In the genomic region with DNA sequence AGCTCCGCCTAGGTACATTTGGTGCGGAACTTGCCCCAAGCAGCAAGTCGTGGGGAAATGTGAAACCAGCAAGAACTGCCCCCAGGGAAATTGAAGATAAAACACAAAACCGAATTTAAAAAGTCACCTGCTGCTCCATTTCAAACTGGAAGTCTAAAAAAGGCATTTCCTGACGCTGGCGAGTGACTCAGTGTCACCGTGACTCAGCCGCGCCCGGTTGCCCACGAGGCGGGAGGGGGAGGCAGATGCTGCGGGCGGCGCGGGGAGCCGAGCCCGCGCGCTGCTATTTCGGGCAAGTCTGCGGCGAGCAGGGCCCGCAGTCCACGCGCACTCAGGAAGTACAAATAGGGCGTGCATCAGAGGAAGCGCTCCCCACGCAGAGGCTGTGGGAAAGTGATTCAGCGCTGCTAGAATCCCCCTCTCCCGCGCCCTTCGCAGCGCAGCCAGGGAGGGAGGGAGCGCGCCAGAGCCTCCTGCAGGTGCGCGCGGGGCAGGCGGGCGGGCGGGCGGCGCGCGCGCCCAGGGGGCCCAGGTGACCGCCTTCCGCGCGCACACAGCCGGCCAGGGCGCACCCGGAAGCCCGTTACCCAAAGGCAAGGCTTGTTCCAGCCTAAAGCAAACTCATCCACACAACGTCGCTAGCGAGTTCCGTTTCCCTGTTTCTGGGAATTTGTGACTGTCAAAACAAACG, we compare ENCODE assay signal across 9 cellular contexts.
DNase-seq lines count a peak whose midpoint lies in the region; ATAC-seq, FAIRE-seq and TF ChIP-seq lines count a peak whose summit lies in the region.
"Had no signal": no experiment of that assay in that cellular context is flagged by ENCODE, and none has a peak within 500 bp of the region (broad histone marks: within the 10 kb centered on the region; RNA-seq: fewer than 3 reads in every experiment).

No MANE protein-coding gene starts in this region.

- peak overlapping the region; percentile 86 for H3K27ac ChIP-seq in left ventricle myocardium inferior (replicated peaks)
- H3K27ac ChIP-seq in psoas muscle: peak overlapping the region; percentile 79

- H3K27me3 ChIP-seq in adipocyte (replicated peaks; ENCODE audit: control insufficient read depth, insufficient read depth, low read length) (no peaks in the 10 kb centered on the region), left ventricle myocardium inferior (ENCODE audit: low read depth) (no peaks in the 10 kb centered on the region), psoas muscle (ENCODE audit: insufficient read depth in 3 of 3, low read length in 2 of 3) (no peaks in the 10 kb centered on the region)

- H3K36me3 ChIP-seq in adipocyte (ENCODE audit: control insufficient read depth, insufficient read depth, low read length, severe bottlenecking) (no peaks in the 10 kb centered on the region), left ventricle myocardium inferior (no peaks in the 10 kb centered on the region), psoas muscle (ENCODE audit: insufficient read depth in 1 of 2, low read depth in 1 of 2) (no peaks in the 10 kb centered on the region)

- DNase-seq in DMS53 treated with DMSO at 0.1 percent for 48 hours (lab: John Stamatoyannopoulos, UW; ENCODE audit: unreplicated experiment): peak; percentile 28
- DNase-seq in SKM-1 (lab: John Stamatoyannopoulos, UW; ENCODE audit: unreplicated experiment): peak; percentile 72
- peak; percentile 86 for DNase-seq in adipocyte (ENCODE audit: low read depth)
- DNase-seq in left ventricle myocardium inferior: peak; percentile 61
- DNase-seq in psoas muscle: peak; percentile 81 to 88
- DNase-seq in urothelium cell line (ENCODE audit: low spot score): peak; percentile 81

- peak; percentile 85 for FAIRE-seq in urothelium cell line (lab: Jason Lieb, UNC)
- FAIRE-seq: endometrium had no signal

- intact Hi-C loops in left ventricle myocardium inferior (cut with micrococcal nuclease) (loop anchor here (10.0 kb wide), 2 partner anchors 353 to 993 kb away; a partner anchor contains a TSS), psoas muscle (cut with DNase I) (no loop called here)

- TF ChIP-seq RAD21 in Ishikawa (IDR thresholded peaks at IDR 0.05; ENCODE audit: low read depth): no peak

- peak overlapping the region; percentile 78 for H3K4me3 ChIP-seq in adipocyte (ENCODE audit: low read length)
- H3K4me3 ChIP-seq in left ventricle myocardium inferior: peak overlapping the region; percentile 68
- peak overlapping the region; percentile 64 for H3K4me3 ChIP-seq in psoas muscle

- peaks cover 7% of the 10 kb centered on the region for H3K9me3 ChIP-seq in adipocyte (ENCODE audit: control insufficient read depth, low read length)
- peaks cover 6% of the 10 kb centered on the region for H3K9me3 ChIP-seq in left ventricle myocardium inferior (replicated peaks)
- H3K9me3 ChIP-seq in psoas muscle: no peaks in the 10 kb centered on the region

- H3K9ac ChIP-seq in adipocyte (ENCODE audit: low read length): peak overlapping the region; percentile 66

- TF ChIP-seq CTCF in left ventricle myocardium inferior (IDR thresholded peaks at IDR 0.05; ENCODE audit: borderline replicate concordance) (peak; percentile 23), psoas muscle (IDR thresholded peaks at IDR 0.05) (no peak)

- ATAC-seq in GM21717 (IDR thresholded peaks at IDR 0.05; ENCODE audit: unreplicated experiment) (peak; percentile 65), psoas muscle (peak; percentile 79 to 84 (median 81))

- peaks cover 17% of the 10 kb centered on the region for H3K4me1 ChIP-seq in adipocyte (ENCODE audit: control insufficient read depth, insufficient read depth, low read length)
- peaks cover 53% of the 10 kb centered on the region for H3K4me1 ChIP-seq in left ventricle myocardium inferior
- H3K4me1 ChIP-seq in psoas muscle: peaks cover 16% of the 10 kb centered on the region

- no peak for TF ChIP-seq EP300 in Ishikawa (IDR thresholded peaks at IDR 0.05; ENCODE audit: borderline replicate concordance)

- 0 to 1% (median 0%) methylated on average over 47 to 60 of the region's 60 CpGs for WGBS in psoas muscle, 3 donors

TF ChIP-seq in Ishikawa, 13 proteins besides CTCF, POLR2A, EP300 and RAD21:
- TF ChIP-seq TEAD4 (IDR thresholded peaks at IDR 0.05): 0 out of 2 replicates have a peak, but pooled peaks have one; percentile 6
- no peak for TF ChIP-seq NFIC (IDR thresholded peaks at IDR 0.05)
- 0 out of 2 replicates have a peak, but pooled peaks have one; percentile 7 for TF ChIP-seq YY1 (IDR thresholded peaks at IDR 0.05; ENCODE audit: low read depth)
- no peak for TF ChIP-seq FOXM1 (IDR thresholded peaks at IDR 0.05; ENCODE audit: borderline replicate concordance, low read depth)
- 0 out of 2 replicates have a peak, but pooled peaks have one; percentile 8 for TF ChIP-seq EGR1 (IDR thresholded peaks at IDR 0.05)
- TF ChIP-seq, protein P1, sequence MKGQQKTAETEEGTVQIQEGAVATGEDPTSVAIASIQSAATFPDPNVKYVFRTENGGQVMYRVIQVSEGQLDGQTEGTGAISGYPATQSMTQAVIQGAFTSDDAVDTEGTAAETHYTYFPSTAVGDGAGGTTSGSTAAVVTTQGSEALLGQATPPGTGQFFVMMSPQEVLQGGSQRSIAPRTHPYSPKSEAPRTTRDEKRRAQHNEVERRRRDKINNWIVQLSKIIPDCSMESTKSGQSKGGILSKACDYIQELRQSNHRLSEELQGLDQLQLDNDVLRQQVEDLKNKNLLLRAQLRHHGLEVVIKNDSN (IDR thresholded peaks at IDR 0.05): no peak; the same call in 1 of the 2 replicates
- no peak for TF ChIP-seq CREB1 (IDR thresholded peaks at IDR 0.05; ENCODE audit: low read depth)
- TF ChIP-seq, protein P2, sequence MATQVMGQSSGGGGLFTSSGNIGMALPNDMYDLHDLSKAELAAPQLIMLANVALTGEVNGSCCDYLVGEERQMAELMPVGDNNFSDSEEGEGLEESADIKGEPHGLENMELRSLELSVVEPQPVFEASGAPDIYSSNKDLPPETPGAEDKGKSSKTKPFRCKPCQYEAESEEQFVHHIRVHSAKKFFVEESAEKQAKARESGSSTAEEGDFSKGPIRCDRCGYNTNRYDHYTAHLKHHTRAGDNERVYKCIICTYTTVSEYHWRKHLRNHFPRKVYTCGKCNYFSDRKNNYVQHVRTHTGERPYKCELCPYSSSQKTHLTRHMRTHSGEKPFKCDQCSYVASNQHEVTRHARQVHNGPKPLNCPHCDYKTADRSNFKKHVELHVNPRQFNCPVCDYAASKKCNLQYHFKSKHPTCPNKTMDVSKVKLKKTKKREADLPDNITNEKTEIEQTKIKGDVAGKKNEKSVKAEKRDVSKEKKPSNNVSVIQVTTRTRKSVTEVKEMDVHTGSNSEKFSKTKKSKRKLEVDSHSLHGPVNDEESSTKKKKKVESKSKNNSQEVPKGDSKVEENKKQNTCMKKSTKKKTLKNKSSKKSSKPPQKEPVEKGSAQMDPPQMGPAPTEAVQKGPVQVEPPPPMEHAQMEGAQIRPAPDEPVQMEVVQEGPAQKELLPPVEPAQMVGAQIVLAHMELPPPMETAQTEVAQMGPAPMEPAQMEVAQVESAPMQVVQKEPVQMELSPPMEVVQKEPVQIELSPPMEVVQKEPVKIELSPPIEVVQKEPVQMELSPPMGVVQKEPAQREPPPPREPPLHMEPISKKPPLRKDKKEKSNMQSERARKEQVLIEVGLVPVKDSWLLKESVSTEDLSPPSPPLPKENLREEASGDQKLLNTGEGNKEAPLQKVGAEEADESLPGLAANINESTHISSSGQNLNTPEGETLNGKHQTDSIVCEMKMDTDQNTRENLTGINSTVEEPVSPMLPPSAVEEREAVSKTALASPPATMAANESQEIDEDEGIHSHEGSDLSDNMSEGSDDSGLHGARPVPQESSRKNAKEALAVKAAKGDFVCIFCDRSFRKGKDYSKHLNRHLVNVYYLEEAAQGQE (IDR thresholded peaks at IDR 0.05; ENCODE audit: low read depth): no peak
- no peak for TF ChIP-seq ZBTB7A (IDR thresholded peaks at IDR 0.05; ENCODE audit: low read depth)
- no peak for TF ChIP-seq CEBPB (IDR thresholded peaks at IDR 0.05)
- TF ChIP-seq, protein P3, sequence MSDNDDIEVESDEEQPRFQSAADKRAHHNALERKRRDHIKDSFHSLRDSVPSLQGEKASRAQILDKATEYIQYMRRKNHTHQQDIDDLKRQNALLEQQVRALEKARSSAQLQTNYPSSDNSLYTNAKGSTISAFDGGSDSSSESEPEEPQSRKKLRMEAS (IDR thresholded peaks at IDR 0.05): peak; percentile 69
- peak; percentile 29; the same call in 1 of the 2 replicates for TF ChIP-seq TAF1 (IDR thresholded peaks at IDR 0.05; ENCODE audit: low read depth)
- TF ChIP-seq TCF12 (IDR thresholded peaks at IDR 0.05; ENCODE audit: low read depth): peak; percentile 49; the same call in 1 of the 2 replicates

Comparison
In these comparisons a context has a peak if more than half of its experiments do, and no peak if none do; other contexts are left out.
1. Peak in every context shown above with its lines: DNase-seq, ATAC-seq, H3K4me3 ChIP-seq and H3K27ac ChIP-seq.
2. DNase-seq: peak in every context shown above with its lines; median percentile 86 in adipocyte; 84 in psoas muscle; 81 in urothelium cell line; 72 in SKM-1; 61 in left ventricle myocardium inferior; 28 in DMS53 treated with DMSO at 0.1 percent for 48 hours.